ENCODE assay signal across 1 cellular context in the genomic region with DNA sequence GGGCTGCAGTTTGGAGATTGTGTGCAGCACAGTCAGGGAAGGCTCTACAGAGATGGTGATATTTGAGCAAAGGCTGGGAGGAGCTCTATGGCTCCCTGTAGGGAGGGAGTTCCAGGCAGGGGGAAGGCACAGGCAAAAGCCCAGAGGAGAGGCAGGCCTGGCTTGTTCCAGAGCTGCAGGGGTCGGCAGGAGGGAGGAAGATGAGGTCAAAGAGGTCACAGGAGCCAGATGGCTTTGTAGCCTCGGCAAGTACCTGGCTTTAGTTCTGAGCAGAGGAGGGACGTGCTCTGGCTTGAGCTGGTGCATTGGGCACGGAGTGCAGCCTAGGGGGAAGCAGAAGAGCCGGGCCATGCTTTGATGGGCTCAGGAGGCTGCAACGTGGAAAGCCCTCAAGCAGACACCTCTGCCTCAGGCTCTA.
TF ChIP-seq lines count a peak whose summit lies in the region.

No MANE protein-coding gene starts in this region.

TF ChIP-seq in HepG2, 621 proteins besides CTCF, POLR2A, EP300 and RAD21 (continued from another document and continues in another):
- no peak for TF ChIP-seq IRX3 (CRISPR knock-in tag; IDR thresholded peaks at IDR 0.05; ENCODE audit: borderline replicate concordance, low read depth)
- TF ChIP-seq MBD4 (IDR thresholded peaks at IDR 0.05; ENCODE audit: borderline replicate concordance, low read length): no peak
- no peak for TF ChIP-seq ZNF790 (CRISPR knock-in tag; IDR thresholded peaks at IDR 0.05; ENCODE audit: borderline replicate concordance)
- TF ChIP-seq, protein P1, sequence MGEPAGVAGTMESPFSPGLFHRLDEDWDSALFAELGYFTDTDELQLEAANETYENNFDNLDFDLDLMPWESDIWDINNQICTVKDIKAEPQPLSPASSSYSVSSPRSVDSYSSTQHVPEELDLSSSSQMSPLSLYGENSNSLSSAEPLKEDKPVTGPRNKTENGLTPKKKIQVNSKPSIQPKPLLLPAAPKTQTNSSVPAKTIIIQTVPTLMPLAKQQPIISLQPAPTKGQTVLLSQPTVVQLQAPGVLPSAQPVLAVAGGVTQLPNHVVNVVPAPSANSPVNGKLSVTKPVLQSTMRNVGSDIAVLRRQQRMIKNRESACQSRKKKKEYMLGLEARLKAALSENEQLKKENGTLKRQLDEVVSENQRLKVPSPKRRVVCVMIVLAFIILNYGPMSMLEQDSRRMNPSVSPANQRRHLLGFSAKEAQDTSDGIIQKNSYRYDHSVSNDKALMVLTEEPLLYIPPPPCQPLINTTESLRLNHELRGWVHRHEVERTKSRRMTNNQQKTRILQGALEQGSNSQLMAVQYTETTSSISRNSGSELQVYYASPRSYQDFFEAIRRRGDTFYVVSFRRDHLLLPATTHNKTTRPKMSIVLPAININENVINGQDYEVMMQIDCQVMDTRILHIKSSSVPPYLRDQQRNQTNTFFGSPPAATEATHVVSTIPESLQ (CRISPR knock-in tag; conservative IDR thresholded peaks at IDR 0.05): 0 out of 2 replicates have a peak, but pooled peaks have one; percentile 20
- peak; percentile 53; the same call in 1 of the 2 replicates for TF ChIP-seq KAT7 (CRISPR knock-in tag; IDR thresholded peaks at IDR 0.05; ENCODE audit: borderline replicate concordance)
- TF ChIP-seq ELF3 (CRISPR knock-in tag; IDR thresholded peaks at IDR 0.05): no peak
- TF ChIP-seq ZNF124 (CRISPR knock-in tag; IDR thresholded peaks at IDR 0.05): no peak
- no peak for TF ChIP-seq ZFAT (CRISPR knock-in tag; conservative IDR thresholded peaks at IDR 0.05)
- TF ChIP-seq SRY (CRISPR knock-in tag; IDR thresholded peaks at IDR 0.05): no peak; the same call in 1 of the 2 replicates
- TF ChIP-seq, protein P2, sequence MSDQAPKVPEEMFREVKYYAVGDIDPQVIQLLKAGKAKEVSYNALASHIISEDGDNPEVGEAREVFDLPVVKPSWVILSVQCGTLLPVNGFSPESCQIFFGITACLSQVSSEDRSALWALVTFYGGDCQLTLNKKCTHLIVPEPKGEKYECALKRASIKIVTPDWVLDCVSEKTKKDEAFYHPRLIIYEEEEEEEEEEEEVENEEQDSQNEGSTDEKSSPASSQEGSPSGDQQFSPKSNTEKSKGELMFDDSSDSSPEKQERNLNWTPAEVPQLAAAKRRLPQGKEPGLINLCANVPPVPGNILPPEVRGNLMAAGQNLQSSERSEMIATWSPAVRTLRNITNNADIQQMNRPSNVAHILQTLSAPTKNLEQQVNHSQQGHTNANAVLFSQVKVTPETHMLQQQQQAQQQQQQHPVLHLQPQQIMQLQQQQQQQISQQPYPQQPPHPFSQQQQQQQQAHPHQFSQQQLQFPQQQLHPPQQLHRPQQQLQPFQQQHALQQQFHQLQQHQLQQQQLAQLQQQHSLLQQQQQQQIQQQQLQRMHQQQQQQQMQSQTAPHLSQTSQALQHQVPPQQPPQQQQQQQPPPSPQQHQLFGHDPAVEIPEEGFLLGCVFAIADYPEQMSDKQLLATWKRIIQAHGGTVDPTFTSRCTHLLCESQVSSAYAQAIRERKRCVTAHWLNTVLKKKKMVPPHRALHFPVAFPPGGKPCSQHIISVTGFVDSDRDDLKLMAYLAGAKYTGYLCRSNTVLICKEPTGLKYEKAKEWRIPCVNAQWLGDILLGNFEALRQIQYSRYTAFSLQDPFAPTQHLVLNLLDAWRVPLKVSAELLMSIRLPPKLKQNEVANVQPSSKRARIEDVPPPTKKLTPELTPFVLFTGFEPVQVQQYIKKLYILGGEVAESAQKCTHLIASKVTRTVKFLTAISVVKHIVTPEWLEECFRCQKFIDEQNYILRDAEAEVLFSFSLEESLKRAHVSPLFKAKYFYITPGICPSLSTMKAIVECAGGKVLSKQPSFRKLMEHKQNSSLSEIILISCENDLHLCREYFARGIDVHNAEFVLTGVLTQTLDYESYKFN (CRISPR knock-in tag; conservative IDR thresholded peaks at IDR 0.05): 0 out of 2 replicates have a peak, but pooled peaks have one; percentile 13
- TF ChIP-seq, protein P3, sequence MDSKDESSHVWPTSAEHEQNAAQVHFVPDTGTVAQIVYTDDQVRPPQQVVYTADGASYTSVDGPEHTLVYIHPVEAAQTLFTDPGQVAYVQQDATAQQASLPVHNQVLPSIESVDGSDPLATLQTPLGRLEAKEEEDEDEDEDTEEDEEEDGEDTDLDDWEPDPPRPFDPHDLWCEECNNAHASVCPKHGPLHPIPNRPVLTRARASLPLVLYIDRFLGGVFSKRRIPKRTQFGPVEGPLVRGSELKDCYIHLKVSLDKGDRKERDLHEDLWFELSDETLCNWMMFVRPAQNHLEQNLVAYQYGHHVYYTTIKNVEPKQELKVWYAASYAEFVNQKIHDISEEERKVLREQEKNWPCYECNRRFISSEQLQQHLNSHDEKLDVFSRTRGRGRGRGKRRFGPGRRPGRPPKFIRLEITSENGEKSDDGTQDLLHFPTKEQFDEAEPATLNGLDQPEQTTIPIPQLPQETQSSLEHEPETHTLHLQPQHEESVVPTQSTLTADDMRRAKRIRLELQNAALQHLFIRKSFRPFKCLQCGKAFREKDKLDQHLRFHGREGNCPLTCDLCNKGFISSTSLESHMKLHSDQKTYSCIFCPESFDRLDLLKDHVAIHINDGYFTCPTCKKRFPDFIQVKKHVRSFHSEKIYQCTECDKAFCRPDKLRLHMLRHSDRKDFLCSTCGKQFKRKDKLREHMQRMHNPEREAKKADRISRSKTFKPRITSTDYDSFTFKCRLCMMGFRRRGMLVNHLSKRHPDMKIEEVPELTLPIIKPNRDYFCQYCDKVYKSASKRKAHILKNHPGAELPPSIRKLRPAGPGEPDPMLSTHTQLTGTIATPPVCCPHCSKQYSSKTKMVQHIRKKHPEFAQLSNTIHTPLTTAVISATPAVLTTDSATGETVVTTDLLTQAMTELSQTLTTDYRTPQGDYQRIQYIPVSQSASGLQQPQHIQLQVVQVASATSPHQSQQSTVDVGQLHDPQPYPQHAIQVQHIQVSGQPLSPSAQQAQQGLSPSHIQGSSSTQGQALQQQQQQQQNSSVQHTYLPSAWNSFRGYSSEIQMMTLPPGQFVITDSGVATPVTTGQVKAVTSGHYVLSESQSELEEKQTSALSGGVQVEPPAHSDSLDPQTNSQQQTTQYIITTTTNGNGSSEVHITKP (CRISPR knock-in tag; IDR thresholded peaks at IDR 0.05; ENCODE audit: low read depth): no peak
- no peak for TF ChIP-seq ZNF776 (CRISPR knock-in tag; IDR thresholded peaks at IDR 0.05)
- 0 out of 2 replicates have a peak, but pooled peaks have one; percentile 67 for TF ChIP-seq ZNF891 (CRISPR knock-in tag; IDR thresholded peaks at IDR 0.05)
- TF ChIP-seq SMARCC2 (IDR thresholded peaks at IDR 0.05): no peak
- TF ChIP-seq, protein P4, sequence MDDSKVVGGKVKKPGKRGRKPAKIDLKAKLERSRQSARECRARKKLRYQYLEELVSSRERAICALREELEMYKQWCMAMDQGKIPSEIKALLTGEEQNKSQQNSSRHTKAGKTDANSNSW (CRISPR knock-in tag; IDR thresholded peaks at IDR 0.05; ENCODE audit: borderline replicate concordance): no peak
- no peak for TF ChIP-seq BORCS8-MEF2B (CRISPR knock-in tag; IDR thresholded peaks at IDR 0.05)
- no peak for TF ChIP-seq NR2F2 (IDR thresholded peaks at IDR 0.05; ENCODE audit: borderline replicate concordance, low read depth)
- 0 out of 2 replicates have a peak, but pooled peaks have one; percentile 36 for TF ChIP-seq HDAC1 (CRISPR knock-in tag; IDR thresholded peaks at IDR 0.05)
- TF ChIP-seq NFATC3 (CRISPR knock-in tag; IDR thresholded peaks at IDR 0.05): no peak
- no peak for TF ChIP-seq KDM4B (CRISPR knock-in tag; IDR thresholded peaks at IDR 0.05)
- TF ChIP-seq, protein P5, sequence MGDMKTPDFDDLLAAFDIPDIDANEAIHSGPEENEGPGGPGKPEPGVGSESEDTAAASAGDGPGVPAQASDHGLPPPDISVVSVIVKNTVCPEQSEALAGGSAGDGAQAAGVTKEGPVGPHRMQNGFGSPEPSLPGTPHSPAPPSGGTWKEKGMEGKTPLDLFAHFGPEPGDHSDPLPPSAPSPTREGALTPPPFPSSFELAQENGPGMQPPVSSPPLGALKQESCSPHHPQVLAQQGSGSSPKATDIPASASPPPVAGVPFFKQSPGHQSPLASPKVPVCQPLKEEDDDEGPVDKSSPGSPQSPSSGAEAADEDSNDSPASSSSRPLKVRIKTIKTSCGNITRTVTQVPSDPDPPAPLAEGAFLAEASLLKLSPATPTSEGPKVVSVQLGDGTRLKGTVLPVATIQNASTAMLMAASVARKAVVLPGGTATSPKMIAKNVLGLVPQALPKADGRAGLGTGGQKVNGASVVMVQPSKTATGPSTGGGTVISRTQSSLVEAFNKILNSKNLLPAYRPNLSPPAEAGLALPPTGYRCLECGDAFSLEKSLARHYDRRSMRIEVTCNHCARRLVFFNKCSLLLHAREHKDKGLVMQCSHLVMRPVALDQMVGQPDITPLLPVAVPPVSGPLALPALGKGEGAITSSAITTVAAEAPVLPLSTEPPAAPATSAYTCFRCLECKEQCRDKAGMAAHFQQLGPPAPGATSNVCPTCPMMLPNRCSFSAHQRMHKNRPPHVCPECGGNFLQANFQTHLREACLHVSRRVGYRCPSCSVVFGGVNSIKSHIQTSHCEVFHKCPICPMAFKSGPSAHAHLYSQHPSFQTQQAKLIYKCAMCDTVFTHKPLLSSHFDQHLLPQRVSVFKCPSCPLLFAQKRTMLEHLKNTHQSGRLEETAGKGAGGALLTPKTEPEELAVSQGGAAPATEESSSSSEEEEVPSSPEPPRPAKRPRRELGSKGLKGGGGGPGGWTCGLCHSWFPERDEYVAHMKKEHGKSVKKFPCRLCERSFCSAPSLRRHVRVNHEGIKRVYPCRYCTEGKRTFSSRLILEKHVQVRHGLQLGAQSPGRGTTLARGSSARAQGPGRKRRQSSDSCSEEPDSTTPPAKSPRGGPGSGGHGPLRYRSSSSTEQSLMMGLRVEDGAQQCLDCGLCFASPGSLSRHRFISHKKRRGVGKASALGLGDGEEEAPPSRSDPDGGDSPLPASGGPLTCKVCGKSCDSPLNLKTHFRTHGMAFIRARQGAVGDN (CRISPR knock-in tag; IDR thresholded peaks at IDR 0.05): peak; percentile 81
- TF ChIP-seq, protein P6, sequence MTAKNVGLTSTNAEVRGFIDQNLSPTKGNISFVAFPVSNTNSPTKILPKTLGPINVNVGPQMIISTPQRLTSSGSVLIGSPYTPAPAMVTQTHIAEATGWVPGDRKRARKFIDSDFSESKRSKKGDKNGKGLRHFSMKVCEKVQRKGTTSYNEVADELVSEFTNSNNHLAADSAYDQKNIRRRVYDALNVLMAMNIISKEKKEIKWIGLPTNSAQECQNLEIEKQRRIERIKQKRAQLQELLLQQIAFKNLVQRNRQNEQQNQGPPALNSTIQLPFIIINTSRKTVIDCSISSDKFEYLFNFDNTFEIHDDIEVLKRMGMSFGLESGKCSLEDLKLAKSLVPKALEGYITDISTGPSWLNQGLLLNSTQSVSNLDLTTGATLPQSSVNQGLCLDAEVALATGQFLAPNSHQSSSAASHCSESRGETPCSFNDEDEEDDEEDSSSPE (CRISPR knock-in tag; IDR thresholded peaks at IDR 0.05): no peak
- no peak for TF ChIP-seq FOXK2 (IDR thresholded peaks at IDR 0.05)
- TF ChIP-seq, protein P7, sequence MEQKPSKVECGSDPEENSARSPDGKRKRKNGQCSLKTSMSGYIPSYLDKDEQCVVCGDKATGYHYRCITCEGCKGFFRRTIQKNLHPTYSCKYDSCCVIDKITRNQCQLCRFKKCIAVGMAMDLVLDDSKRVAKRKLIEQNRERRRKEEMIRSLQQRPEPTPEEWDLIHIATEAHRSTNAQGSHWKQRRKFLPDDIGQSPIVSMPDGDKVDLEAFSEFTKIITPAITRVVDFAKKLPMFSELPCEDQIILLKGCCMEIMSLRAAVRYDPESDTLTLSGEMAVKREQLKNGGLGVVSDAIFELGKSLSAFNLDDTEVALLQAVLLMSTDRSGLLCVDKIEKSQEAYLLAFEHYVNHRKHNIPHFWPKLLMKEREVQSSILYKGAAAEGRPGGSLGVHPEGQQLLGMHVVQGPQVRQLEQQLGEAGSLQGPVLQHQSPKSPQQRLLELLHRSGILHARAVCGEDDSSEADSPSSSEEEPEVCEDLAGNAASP (CRISPR knock-in tag; IDR thresholded peaks at IDR 0.05; ENCODE audit: borderline replicate concordance): no peak
- TF ChIP-seq SALL1 (CRISPR knock-in tag; IDR thresholded peaks at IDR 0.05): peak; percentile 55; the same call in 1 of the 2 replicates
- TF ChIP-seq, protein P8, sequence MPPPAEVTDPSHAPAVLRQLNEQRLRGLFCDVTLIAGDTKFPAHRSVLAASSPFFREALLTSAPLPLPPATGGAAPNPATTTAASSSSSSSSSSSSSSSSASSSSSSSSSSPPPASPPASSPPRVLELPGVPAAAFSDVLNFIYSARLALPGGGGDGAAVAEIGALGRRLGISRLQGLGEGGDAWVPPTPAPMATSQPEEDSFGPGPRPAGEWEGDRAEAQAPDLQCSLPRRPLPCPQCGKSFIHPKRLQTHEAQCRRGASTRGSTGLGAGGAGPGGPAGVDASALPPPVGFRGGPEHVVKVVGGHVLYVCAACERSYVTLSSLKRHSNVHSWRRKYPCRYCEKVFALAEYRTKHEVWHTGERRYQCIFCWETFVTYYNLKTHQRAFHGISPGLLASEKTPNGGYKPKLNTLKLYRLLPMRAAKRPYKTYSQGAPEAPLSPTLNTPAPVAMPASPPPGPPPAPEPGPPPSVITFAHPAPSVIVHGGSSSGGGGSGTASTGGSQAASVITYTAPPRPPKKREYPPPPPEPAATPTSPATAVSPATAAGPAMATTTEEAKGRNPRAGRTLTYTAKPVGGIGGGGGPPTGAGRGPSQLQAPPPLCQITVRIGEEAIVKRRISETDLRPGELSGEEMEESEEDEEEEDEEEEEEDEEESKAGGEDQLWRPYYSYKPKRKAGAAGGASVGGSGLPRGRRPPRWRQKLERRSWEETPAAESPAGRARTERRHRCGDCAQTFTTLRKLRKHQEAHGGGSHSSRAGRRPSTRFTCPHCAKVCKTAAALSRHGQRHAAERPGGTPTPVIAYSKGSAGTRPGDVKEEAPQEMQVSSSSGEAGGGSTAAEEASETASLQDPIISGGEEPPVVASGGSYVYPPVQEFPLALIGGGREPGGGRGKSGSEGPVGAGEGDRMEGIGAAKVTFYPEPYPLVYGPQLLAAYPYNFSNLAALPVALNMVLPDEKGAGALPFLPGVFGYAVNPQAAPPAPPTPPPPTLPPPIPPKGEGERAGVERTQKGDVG (CRISPR knock-in tag; IDR thresholded peaks at IDR 0.05; ENCODE audit: borderline replicate concordance): no peak
- no peak for TF ChIP-seq SNAPC2 (CRISPR knock-in tag; IDR thresholded peaks at IDR 0.05)
- TF ChIP-seq SP5 (CRISPR knock-in tag; IDR thresholded peaks at IDR 0.05; ENCODE audit: borderline replicate concordance, low read depth): 0 out of 2 replicates have a peak, but pooled peaks have one; percentile 11
- TF ChIP-seq MZF1 (CRISPR knock-in tag; IDR thresholded peaks at IDR 0.05; ENCODE audit: borderline replicate concordance): no peak
- TF ChIP-seq PLRG1 (conservative IDR thresholded peaks at IDR 0.05): no peak
- no peak for TF ChIP-seq POLR2AphosphoS2 (IDR thresholded peaks at IDR 0.05; ENCODE audit: low read depth, low read length)
- no peak for TF ChIP-seq ZNF543 (CRISPR knock-in tag; IDR thresholded peaks at IDR 0.05)
- TF ChIP-seq THYN1 (CRISPR knock-in tag; IDR thresholded peaks at IDR 0.05; ENCODE audit: borderline replicate concordance, low read depth): no peak
- peak; percentile 57; the same call in 1 of the 2 replicates for TF ChIP-seq ZNF263 (CRISPR knock-in tag; IDR thresholded peaks at IDR 0.05)
- TF ChIP-seq ZKSCAN5 (CRISPR knock-in tag; IDR thresholded peaks at IDR 0.05): no peak
- TF ChIP-seq ZFYVE20 (CRISPR knock-in tag; IDR thresholded peaks at IDR 0.05; ENCODE audit: borderline replicate concordance, low read depth): no peak
